Comparison of ENCODE assay signal across 1 cellular context in the genomic region with DNA sequence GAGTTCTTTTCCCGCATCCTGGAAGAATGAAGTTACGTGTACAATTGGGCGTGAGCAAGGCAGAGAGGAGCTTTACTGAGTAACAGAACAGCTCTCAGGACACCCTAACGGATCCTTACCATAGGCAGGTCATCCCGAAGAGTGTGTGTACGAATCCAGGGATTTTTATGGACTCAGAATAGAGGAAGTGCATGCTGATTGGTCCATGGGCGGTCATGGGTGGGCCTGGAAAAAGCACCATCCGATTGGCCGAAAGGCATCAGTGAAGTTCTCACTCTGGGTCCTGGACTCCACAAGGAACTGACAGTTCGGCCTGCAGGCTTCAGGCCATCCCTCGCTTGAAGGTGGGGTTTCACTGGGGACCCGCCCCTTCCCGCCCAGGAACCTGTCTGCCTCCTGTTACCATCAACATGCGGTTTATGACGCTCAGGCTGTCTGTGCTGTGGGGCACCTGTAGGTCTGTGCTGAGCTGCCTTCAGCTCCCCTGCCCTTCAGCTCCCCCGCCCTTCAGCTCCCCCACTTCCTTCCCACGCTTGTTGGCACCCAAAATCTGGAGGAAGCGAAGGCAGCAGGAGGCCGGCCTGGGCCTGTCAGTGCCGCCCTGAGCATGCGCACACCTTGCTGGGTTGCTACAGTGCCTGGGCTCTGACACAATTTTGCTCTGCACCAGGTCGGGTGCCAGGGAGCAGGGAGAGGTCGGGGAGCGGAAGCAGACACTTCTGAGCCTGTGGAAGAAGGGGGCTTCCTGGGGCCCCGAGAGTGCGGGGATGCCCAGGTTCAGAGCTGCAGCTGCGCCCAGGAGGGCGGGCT.
TF ChIP-seq lines count a peak whose summit lies in the region.

No MANE protein-coding gene starts in this region.

TF ChIP-seq in K562, 482 proteins besides CTCF, POLR2A, EP300 and RAD21 (continued from another document and continues in another):
- TF ChIP-seq SFPQ (IDR thresholded peaks at IDR 0.05; ENCODE audit: low read depth, low read length) = no peak
- TF ChIP-seq, protein P1, sequence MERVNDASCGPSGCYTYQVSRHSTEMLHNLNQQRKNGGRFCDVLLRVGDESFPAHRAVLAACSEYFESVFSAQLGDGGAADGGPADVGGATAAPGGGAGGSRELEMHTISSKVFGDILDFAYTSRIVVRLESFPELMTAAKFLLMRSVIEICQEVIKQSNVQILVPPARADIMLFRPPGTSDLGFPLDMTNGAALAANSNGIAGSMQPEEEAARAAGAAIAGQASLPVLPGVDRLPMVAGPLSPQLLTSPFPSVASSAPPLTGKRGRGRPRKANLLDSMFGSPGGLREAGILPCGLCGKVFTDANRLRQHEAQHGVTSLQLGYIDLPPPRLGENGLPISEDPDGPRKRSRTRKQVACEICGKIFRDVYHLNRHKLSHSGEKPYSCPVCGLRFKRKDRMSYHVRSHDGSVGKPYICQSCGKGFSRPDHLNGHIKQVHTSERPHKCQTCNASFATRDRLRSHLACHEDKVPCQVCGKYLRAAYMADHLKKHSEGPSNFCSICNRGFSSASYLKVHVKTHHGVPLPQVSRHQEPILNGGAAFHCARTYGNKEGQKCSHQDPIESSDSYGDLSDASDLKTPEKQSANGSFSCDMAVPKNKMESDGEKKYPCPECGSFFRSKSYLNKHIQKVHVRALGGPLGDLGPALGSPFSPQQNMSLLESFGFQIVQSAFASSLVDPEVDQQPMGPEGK (CRISPR knock-in tag; IDR thresholded peaks at IDR 0.05; ENCODE audit: borderline replicate concordance) = no peak
- peak; percentile 46 for TF ChIP-seq EP400 (IDR thresholded peaks at IDR 0.05)
- TF ChIP-seq, protein P2, sequence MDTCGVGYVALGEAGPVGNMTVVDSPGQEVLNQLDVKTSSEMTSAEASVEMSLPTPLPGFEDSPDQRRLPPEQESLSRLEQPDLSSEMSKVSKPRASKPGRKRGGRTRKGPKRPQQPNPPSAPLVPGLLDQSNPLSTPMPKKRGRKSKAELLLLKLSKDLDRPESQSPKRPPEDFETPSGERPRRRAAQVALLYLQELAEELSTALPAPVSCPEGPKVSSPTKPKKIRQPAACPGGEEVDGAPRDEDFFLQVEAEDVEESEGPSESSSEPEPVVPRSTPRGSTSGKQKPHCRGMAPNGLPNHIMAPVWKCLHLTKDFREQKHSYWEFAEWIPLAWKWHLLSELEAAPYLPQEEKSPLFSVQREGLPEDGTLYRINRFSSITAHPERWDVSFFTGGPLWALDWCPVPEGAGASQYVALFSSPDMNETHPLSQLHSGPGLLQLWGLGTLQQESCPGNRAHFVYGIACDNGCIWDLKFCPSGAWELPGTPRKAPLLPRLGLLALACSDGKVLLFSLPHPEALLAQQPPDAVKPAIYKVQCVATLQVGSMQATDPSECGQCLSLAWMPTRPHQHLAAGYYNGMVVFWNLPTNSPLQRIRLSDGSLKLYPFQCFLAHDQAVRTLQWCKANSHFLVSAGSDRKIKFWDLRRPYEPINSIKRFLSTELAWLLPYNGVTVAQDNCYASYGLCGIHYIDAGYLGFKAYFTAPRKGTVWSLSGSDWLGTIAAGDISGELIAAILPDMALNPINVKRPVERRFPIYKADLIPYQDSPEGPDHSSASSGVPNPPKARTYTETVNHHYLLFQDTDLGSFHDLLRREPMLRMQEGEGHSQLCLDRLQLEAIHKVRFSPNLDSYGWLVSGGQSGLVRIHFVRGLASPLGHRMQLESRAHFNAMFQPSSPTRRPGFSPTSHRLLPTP (IDR thresholded peaks at IDR 0.05; ENCODE audit: borderline replicate concordance, extremely low read depth, insufficient read length) = no peak
- no peak for TF ChIP-seq LEF1 (IDR thresholded peaks at IDR 0.05)
- TF ChIP-seq ZNF197 (CRISPR knock-in tag; IDR thresholded peaks at IDR 0.05; ENCODE audit: low read depth) = no peak
- TF ChIP-seq, protein P3, sequence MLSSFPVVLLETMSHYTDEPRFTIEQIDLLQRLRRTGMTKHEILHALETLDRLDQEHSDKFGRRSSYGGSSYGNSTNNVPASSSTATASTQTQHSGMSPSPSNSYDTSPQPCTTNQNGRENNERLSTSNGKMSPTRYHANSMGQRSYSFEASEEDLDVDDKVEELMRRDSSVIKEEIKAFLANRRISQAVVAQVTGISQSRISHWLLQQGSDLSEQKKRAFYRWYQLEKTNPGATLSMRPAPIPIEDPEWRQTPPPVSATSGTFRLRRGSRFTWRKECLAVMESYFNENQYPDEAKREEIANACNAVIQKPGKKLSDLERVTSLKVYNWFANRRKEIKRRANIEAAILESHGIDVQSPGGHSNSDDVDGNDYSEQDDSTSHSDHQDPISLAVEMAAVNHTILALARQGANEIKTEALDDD (IDR thresholded peaks at IDR 0.05) = no peak
- TF ChIP-seq FOXK1 (CRISPR knock-in tag; IDR thresholded peaks at IDR 0.05; ENCODE audit: borderline replicate concordance) = no peak
- peak in 1 of 2 experiments; percentile 47; a peak in 1 of 4 replicates for TF ChIP-seq HDAC1 (IDR thresholded peaks at IDR 0.05)
- TF ChIP-seq ATF2 (CRISPR knock-in tag; IDR thresholded peaks at IDR 0.05) = no peak
- TF ChIP-seq ETS2 (tag; IDR thresholded peaks at IDR 0.05; ENCODE audit: borderline replicate concordance, poor library complexity, severe bottlenecking) = no peak
- no peak for TF ChIP-seq MAFF (IDR thresholded peaks at IDR 0.05; ENCODE audit: low read length)
- no peak for TF ChIP-seq ZBTB43 (CRISPR knock-in tag; IDR thresholded peaks at IDR 0.05)
- no peak for TF ChIP-seq MED1 (CRISPR knock-in tag; IDR thresholded peaks at IDR 0.05; ENCODE audit: borderline replicate concordance)
- TF ChIP-seq KDM4B (IDR thresholded peaks at IDR 0.05; ENCODE audit: borderline replicate concordance in 2 of 2, low read depth in 1 of 2) = no peak
- no peak for TF ChIP-seq ZNF232 (CRISPR knock-in tag; IDR thresholded peaks at IDR 0.05)
- no peak for TF ChIP-seq PTTG1 (tag; IDR thresholded peaks at IDR 0.05; ENCODE audit: low read depth)
- TF ChIP-seq, protein P4, sequence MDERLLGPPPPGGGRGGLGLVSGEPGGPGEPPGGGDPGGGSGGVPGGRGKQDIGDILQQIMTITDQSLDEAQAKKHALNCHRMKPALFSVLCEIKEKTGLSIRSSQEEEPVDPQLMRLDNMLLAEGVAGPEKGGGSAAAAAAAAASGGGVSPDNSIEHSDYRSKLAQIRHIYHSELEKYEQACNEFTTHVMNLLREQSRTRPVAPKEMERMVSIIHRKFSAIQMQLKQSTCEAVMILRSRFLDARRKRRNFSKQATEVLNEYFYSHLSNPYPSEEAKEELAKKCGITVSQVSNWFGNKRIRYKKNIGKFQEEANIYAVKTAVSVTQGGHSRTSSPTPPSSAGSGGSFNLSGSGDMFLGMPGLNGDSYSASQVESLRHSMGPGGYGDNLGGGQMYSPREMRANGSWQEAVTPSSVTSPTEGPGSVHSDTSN (CRISPR knock-in tag; IDR thresholded peaks at IDR 0.05; ENCODE audit: low read depth) = no peak
- TF ChIP-seq, protein P4 (tag; conservative IDR thresholded peaks at IDR 0.05; ENCODE audit: low read depth) = no peak
- no peak for TF ChIP-seq CBX2 (IDR thresholded peaks at IDR 0.05; ENCODE audit: insufficient read depth, low read length, poor library complexity, severe bottlenecking)
- TF ChIP-seq, protein P5, sequence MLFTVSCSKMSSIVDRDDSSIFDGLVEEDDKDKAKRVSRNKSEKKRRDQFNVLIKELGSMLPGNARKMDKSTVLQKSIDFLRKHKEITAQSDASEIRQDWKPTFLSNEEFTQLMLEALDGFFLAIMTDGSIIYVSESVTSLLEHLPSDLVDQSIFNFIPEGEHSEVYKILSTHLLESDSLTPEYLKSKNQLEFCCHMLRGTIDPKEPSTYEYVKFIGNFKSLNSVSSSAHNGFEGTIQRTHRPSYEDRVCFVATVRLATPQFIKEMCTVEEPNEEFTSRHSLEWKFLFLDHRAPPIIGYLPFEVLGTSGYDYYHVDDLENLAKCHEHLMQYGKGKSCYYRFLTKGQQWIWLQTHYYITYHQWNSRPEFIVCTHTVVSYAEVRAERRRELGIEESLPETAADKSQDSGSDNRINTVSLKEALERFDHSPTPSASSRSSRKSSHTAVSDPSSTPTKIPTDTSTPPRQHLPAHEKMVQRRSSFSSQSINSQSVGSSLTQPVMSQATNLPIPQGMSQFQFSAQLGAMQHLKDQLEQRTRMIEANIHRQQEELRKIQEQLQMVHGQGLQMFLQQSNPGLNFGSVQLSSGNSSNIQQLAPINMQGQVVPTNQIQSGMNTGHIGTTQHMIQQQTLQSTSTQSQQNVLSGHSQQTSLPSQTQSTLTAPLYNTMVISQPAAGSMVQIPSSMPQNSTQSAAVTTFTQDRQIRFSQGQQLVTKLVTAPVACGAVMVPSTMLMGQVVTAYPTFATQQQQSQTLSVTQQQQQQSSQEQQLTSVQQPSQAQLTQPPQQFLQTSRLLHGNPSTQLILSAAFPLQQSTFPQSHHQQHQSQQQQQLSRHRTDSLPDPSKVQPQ (CRISPR knock-in tag; IDR thresholded peaks at IDR 0.05; ENCODE audit: borderline replicate concordance) = no peak
- no peak for TF ChIP-seq ARID1B (IDR thresholded peaks at IDR 0.05)
- TF ChIP-seq RAD51 (IDR thresholded peaks at IDR 0.05; ENCODE audit: borderline replicate concordance, low read depth) = peak; percentile 40; the same call in 1 of the 2 replicates
- TF ChIP-seq C11orf30 (IDR thresholded peaks at IDR 0.05; ENCODE audit: low read depth) = no peak
- no peak for TF ChIP-seq SMARCC2 (IDR thresholded peaks at IDR 0.05; ENCODE audit: low read depth)
- no peak for TF ChIP-seq TARDBP (IDR thresholded peaks at IDR 0.05)
- no peak for TF ChIP-seq KLF1 (tag; IDR thresholded peaks at IDR 0.05)
- TF ChIP-seq CSDE1 (IDR thresholded peaks at IDR 0.05) = no peak
- TF ChIP-seq, protein P6, sequence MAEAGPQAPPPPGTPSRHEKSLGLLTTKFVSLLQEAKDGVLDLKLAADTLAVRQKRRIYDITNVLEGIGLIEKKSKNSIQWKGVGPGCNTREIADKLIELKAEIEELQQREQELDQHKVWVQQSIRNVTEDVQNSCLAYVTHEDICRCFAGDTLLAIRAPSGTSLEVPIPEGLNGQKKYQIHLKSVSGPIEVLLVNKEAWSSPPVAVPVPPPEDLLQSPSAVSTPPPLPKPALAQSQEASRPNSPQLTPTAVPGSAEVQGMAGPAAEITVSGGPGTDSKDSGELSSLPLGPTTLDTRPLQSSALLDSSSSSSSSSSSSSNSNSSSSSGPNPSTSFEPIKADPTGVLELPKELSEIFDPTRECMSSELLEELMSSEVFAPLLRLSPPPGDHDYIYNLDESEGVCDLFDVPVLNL (CRISPR knock-in tag; IDR thresholded peaks at IDR 0.05; ENCODE audit: low read depth) = no peak
- TF ChIP-seq NCOA1 (IDR thresholded peaks at IDR 0.05; ENCODE audit: low read depth) = no peak
- TF ChIP-seq SMAD2 (IDR thresholded peaks at IDR 0.05; ENCODE audit: low read depth, low read length) = no peak
- TF ChIP-seq FOXK2 (conservative IDR thresholded peaks at IDR 0.05 in 1 of 2, IDR thresholded peaks at IDR 0.05 in 1 of 2; ENCODE audit: low read depth in 2 of 2) = peak; percentile 88 to 90
- no peak for TF ChIP-seq ZNF316 (IDR thresholded peaks at IDR 0.05)
- TF ChIP-seq SNIP1 (IDR thresholded peaks at IDR 0.05; ENCODE audit: low read depth) = no peak
